ENCODE assay signal across 8 cellular contexts in genomic region chr12:55743967-55744931, GRCh38. TPM values are rescaled to one million over a fixed set of nuclear protein-coding genes. Genes with fewer than 3 reads are reported as not detected.
A peak's percentile ranks its signal among the peaks of the same experiment; 100 is the strongest.
DNase-seq lines count a peak whose midpoint lies in the region; ATAC-seq and TF ChIP-seq lines count a peak whose summit lies in the region.

No MANE protein-coding gene starts in this region.

- H3K27me3 ChIP-seq in gastrocnemius medialis = peaks cover 0 to 4% (median 0%) of the 10 kb centered on the region in 3 donors

- WGBS in lower leg skin, 2 donors = 16 to 17% methylated on average over 25 of the region's 25 CpGs

- intact Hi-C loops in left cardiac atrium (cut with DNase I) = loop anchor here (5.0 to 10.0 kb wide), 4 partner anchors 51 to 191 kb away; partner anchors contain the start of genes DGKA (in 1 of the 2), ORMDL2 (in 1 of the 2) and SARNP (in 1 of the 2)
- intact Hi-C loops in gastrocnemius medialis (cut with DNase I; ENCODE audit: low total_unique reads) = no loop called here
- intact Hi-C loops in lower leg skin (cut with DNase I; ENCODE audit: low total_unique reads) = no loop called here

- no peaks in the 10 kb centered on the region for H3K9me3 Mint-ChIP-seq in activated CD4-positive, alpha-beta T cell treated with anti-CD3 and anti-CD28 coated beads, Interleukin-2, amount 10 ng/mL, durations not matched to agents 7 days and 5 days

- no peaks in the 10 kb centered on the region for H3K9me3 ChIP-seq in gastrocnemius medialis

- H3K27me3 Mint-ChIP-seq in activated CD4-positive, alpha-beta T cell treated with anti-CD3 and anti-CD28 coated beads, Interleukin-2, amount 10 ng/mL, durations not matched to agents 7 days and 5 days = peaks cover 11% of the 10 kb centered on the region

- peaks cover 5% of the 10 kb centered on the region for H3K36me3 Mint-ChIP-seq in activated CD4-positive, alpha-beta T cell treated with anti-CD3 and anti-CD28 coated beads, Interleukin-2, amount 10 ng/mL, durations not matched to agents 7 days and 5 days (ENCODE audit: low read depth)

- CTCF ChIA-PET in activated CD4-positive, alpha-beta T cell treated with anti-CD3 and anti-CD28 coated beads, Interleukin-2, amount 10 ng/mL, durations not matched to agents 7 days and 5 days (lab: Charles Lee) = interaction anchor here (0.8 to 2.3 kb wide), 12 partner anchors 7 to 196 kb away, joined by 3 to 8 read pairs (median 3); no protein-coding TSS in a partner anchor

- TF ChIP-seq POLR2A in gastrocnemius medialis (IDR thresholded peaks at IDR 0.05) (no peak), lower leg skin (IDR thresholded peaks at IDR 0.05) (no peak)

- peak overlapping the region; percentile 87 for H3K4me3 Mint-ChIP-seq in activated CD4-positive, alpha-beta T cell treated with anti-CD3 and anti-CD28 coated beads, Interleukin-2, amount 10 ng/mL, durations not matched to agents 7 days and 5 days

- in situ Hi-C loops in gastrocnemius medialis (cut with MboI; ENCODE audit: low sequenced_read_pairs in 4 of 4) = no loop called here

- peak overlapping the region; percentile 78 for H3K27ac Mint-ChIP-seq in activated CD4-positive, alpha-beta T cell treated with anti-CD3 and anti-CD28 coated beads, Interleukin-2, amount 10 ng/mL, durations not matched to agents 7 days and 5 days

- ATAC-seq in left cardiac atrium = peak; percentile 7 to 8
- ATAC-seq in gastrocnemius medialis = no peak

- H3K4me1 Mint-ChIP-seq in activated CD4-positive, alpha-beta T cell treated with anti-CD3 and anti-CD28 coated beads, Interleukin-2, amount 10 ng/mL, durations not matched to agents 7 days and 5 days = peaks cover 38% of the 10 kb centered on the region

- POLR2A ChIA-PET in activated CD4-positive, alpha-beta T cell treated with anti-CD3 and anti-CD28 coated beads, Interleukin-2, amount 10 ng/mL, durations not matched to agents 7 days and 5 days (lab: Charles Lee) = no interaction called here

- H3K4me3 ChIP-seq in gastrocnemius medialis (peak overlapping the region; percentile 54 to 79 (median 60)), lower leg skin (ENCODE audit: low read depth, poor library complexity, severe bottlenecking) (no peak overlapping the region)

- H3K4me1 ChIP-seq in gastrocnemius medialis = peaks cover 7 to 15% of the 10 kb centered on the region in 2 donors

- H3K27ac ChIP-seq in VCaP (peak overlapping the region; percentile 84), gastrocnemius medialis (peak overlapping the region in 1 of 4 donors; percentile 1)

- no peak for TF ChIP-seq CTCF in VCaP (conservative IDR thresholded peaks at IDR 0.05)
- TF ChIP-seq CTCF in gastrocnemius medialis (IDR thresholded peaks at IDR 0.05 in 4 of 5, conservative IDR thresholded peaks at IDR 0.05 in 1 of 5) = no peak
- no peak for TF ChIP-seq CTCF in lower leg skin (IDR thresholded peaks at IDR 0.05)

- no peak for DNase-seq in activated CD4-positive, alpha-beta T cell treated with anti-CD3 and anti-CD28 coated beads, Interleukin-2, amount 10 ng/mL, durations not matched to agents 7 days and 5 days
- DNase-seq in activated CD4-positive, alpha-beta T cell treated with anti-CD3 and anti-CD28 coated beads for 1 hour = no peak
- no peak for DNase-seq in left cardiac atrium
- DNase-seq in gastrocnemius medialis = no peak
- DNase-seq in NCI-H1694 treated with DMSO at 0.1 percent for 48 hours (lab: John Stamatoyannopoulos, UW) = no peak
- DNase-seq in lower leg skin (ENCODE audit: low spot score in 2 of 2) = no peak
- DNase-seq in cerebellum (ENCODE audit: low spot score) = no peak

- no peaks in the 10 kb centered on the region for H3K36me3 ChIP-seq in gastrocnemius medialis

RNA-seq across cellular contexts. Expression of gene GDF11, which starts 1.3 kb away (rescaled TPM):
- total RNA-seq in activated CD4-positive, alpha-beta T cell treated with anti-CD3 and anti-CD28 coated beads, Interleukin-2, amount 10 ng/mL, durations not matched to agents 7 days and 5 days = 10 to 100 TPM in 1 of 2 experiments, 1 to 10 TPM in 1; 9.7 to 10.4 TPM
- 10 to 100 TPM; 12.0 to 14.2 TPM for total RNA-seq in left cardiac atrium
- 1 to 10 TPM in 2 of 4 donors, under 1 TPM in 2; 0.17 to 4.4 (median 1.1) TPM for total RNA-seq in gastrocnemius medialis
- 1 to 10 TPM in 1 of 4 donors, under 1 TPM in 3; 0.23 to 2.7 (median 0.57) TPM for total RNA-seq in lower leg skin
- total RNA-seq in cerebellum = 11.8 TPM

RNA-seq across cellular contexts. Expression of gene CD63, which starts 15.4 kb away (rescaled TPM):
- 100 to 1,000 TPM; 108 to 116 TPM for total RNA-seq in activated CD4-positive, alpha-beta T cell treated with anti-CD3 and anti-CD28 coated beads, Interleukin-2, amount 10 ng/mL, durations not matched to agents 7 days and 5 days
- 1,000 to 10,000 TPM; 1,288 to 1,875 TPM for total RNA-seq in left cardiac atrium
- total RNA-seq in gastrocnemius medialis = 1,000 to 10,000 TPM in 1 of 4 donors, 100 to 1,000 TPM in 3; 423 to 1,107 (median 634) TPM
- 100 to 1,000 TPM; 151 to 408 (median 196) TPM for total RNA-seq in lower leg skin
- total RNA-seq in cerebellum = 135 TPM

RNA-seq across cellular contexts. Expression of gene RDH5, which starts 24.1 kb away (rescaled TPM):
- total RNA-seq in activated CD4-positive, alpha-beta T cell treated with anti-CD3 and anti-CD28 coated beads, Interleukin-2, amount 10 ng/mL, durations not matched to agents 7 days and 5 days = 10 to 100 TPM; 23.3 to 25.8 TPM
- total RNA-seq in left cardiac atrium (10 to 100 TPM; 29.5 to 38.1 TPM), gastrocnemius medialis (10 to 100 TPM in 1 of 4 donors, 1 to 10 TPM in 3; 3.8 to 10.3 (median 7.5) TPM), lower leg skin (1 to 10 TPM; 2.5 to 8.9 (median 4.3) TPM), cerebellum (8.6 TPM)

RNA-seq across cellular contexts. Expression of gene BLOC1S1, which starts 28.4 kb away (rescaled TPM):
- 100 to 1,000 TPM; 164 to 181 TPM for total RNA-seq in activated CD4-positive, alpha-beta T cell treated with anti-CD3 and anti-CD28 coated beads, Interleukin-2, amount 10 ng/mL, durations not matched to agents 7 days and 5 days
- 100 to 1,000 TPM; 119 to 123 TPM for total RNA-seq in left cardiac atrium
- total RNA-seq in gastrocnemius medialis = 100 to 1,000 TPM; 255 to 434 (median 300) TPM
- 100 to 1,000 TPM; 114 to 167 (median 138) TPM for total RNA-seq in lower leg skin
- total RNA-seq in cerebellum = 16.0 TPM

RNA-seq across cellular contexts. Expression of gene ITGA7, which starts 36.5 kb away (rescaled TPM):
- total RNA-seq in activated CD4-positive, alpha-beta T cell treated with anti-CD3 and anti-CD28 coated beads, Interleukin-2, amount 10 ng/mL, durations not matched to agents 7 days and 5 days = 1 to 10 TPM; 3.1 TPM
- total RNA-seq in left cardiac atrium (100 to 1,000 TPM; 395 to 448 TPM), gastrocnemius medialis (100 to 1,000 TPM in 2 of 4 donors, 10 to 100 TPM in 2; 69.7 to 206 (median 92.0) TPM), lower leg skin (10 to 100 TPM; 11.0 to 20.9 (median 12.8) TPM), cerebellum (32.1 TPM)

Comparison
In these comparisons a context has a peak if more than half of its experiments do, and no peak if none do; other contexts are left out.
1. ATAC-seq: peak in left cardiac atrium (2 of 2); none in gastrocnemius medialis (0 of 2).
2. intact Hi-C loops: an anchor here in left cardiac atrium (5.0 to 10.0 kb wide); none called in gastrocnemius medialis and lower leg skin.